Comparison of ENCODE assay signal across 19 cellular contexts in the genomic region with DNA sequence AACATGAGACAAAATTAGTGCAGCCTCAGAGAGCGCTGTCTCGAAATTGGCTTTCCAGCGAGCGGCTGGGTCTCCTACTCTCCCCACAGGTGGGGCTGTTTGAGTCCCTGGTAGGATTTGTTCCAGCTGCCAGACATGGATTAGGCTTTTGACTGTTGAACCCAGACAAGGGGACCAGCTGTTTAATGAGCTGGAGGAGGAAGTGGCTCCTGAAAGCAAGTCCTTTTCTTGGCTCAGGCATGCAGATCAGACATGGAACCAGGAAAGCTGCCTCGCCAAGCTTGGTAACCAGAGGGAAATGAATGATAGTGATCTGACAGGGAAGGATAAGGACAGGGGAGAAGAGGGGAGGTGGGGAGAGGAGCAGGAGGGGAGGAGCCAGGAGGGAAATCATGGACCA.
DNase-seq lines count a peak whose midpoint lies in the region; ATAC-seq and TF ChIP-seq lines count a peak whose summit lies in the region.
"Had no signal": no experiment of that assay in that cellular context is flagged by ENCODE, and none has a peak within 500 bp of the region (broad histone marks: within the 10 kb centered on the region; RNA-seq: fewer than 3 reads in every experiment).

No MANE protein-coding gene starts in this region.

- H3K4me2 ChIP-seq in IMR-90 (ENCODE audit: low read depth, low read length), result no peak overlapping the region

- H4K20me1 ChIP-seq in IMR-90 (ENCODE audit: insufficient read depth, low read length), result no peaks in the 10 kb centered on the region

- H2AK5ac ChIP-seq in IMR-90 (ENCODE audit: low read depth, low read length), result no peak overlapping the region

- no peaks in the 10 kb centered on the region for H3K9me1 ChIP-seq in IMR-90 (ENCODE audit: insufficient read depth, low read length)

- in situ Hi-C loops in IMR-90 (cut with MboI; ENCODE audit: low sequenced_read_pairs), result no loop called here

- H2BK120ac ChIP-seq in IMR-90 (ENCODE audit: low read depth, low read length), result no peak overlapping the region

- H2AFZ ChIP-seq in IMR-90 (replicated peaks; ENCODE audit: low read length, poor library complexity), result peak overlapping the region; percentile 8
- H2AFZ ChIP-seq: parathyroid adenoma had no signal

- no peak overlapping the region for H4K5ac ChIP-seq in IMR-90 (ENCODE audit: low read depth, low read length)

- no peak overlapping the region for H3K4me3 Mint-ChIP-seq in nephron
- H3K4me3 Mint-ChIP-seq: activated CD8-positive, alpha-beta memory T cell treated with anti-CD3 and anti-CD28 coated beads, Interleukin-2, amount 10 ng/mL, durations not matched to agents 7 days and 5 days; activated naive CD8-positive, alpha-beta T cell; CD8-positive, alpha-beta memory T cell; naive thymus-derived CD8-positive, alpha-beta T cell; stimulated activated memory B cell treated with anti-CD40 and anti-IgM and Interleukin-4, amounts not matched to agents 10 μg/mL and 1 μg/mL and 100 μg/mL, for 72 hours had no signal

- no TSS peak for BruUV-seq in IMR-90 (replicated peaks; lab: Mats Ljungman, UMichigan)

- H3K23ac ChIP-seq in IMR-90 (ENCODE audit: low read depth, low read length), result no peak overlapping the region

- H4K8ac ChIP-seq in IMR-90 (ENCODE audit: low read depth in 2 of 2, low read length in 2 of 2), result no peak overlapping the region

- CTCF ChIA-PET in IMR-90 (lab: Yijun Ruan, JAX), result interaction anchor here (0.6 kb wide), 1 partner anchor 144 kb away, joined by 3 read pairs; no protein-coding TSS in a partner anchor
- CTCF ChIA-PET in RWPE1 (lab: Yijun Ruan, JAX), result no interaction called here

- no peaks in the 10 kb centered on the region for H3K4me1 ChIP-seq in IMR-90 (ENCODE audit: control insufficient read depth, insufficient read depth, low read length)
- peaks cover 0 to 3% of the 10 kb centered on the region in 2 donors for H3K4me1 ChIP-seq in thyroid gland
- H3K4me1 ChIP-seq: parathyroid adenoma had no signal

- no peak overlapping the region for H3K9ac ChIP-seq in IMR-90 (ENCODE audit: low read depth, low read length)
- H3K9ac ChIP-seq: parathyroid adenoma had no signal

- H3K9me3 ChIP-seq in IMR-90 (ENCODE audit: control insufficient read depth, insufficient read depth, low read length) (no peaks in the 10 kb centered on the region), thyroid gland (no peaks in the 10 kb centered on the region)
- H3K9me3 ChIP-seq: thoracic aorta had no signal

- no peak overlapping the region for H2BK5ac ChIP-seq in IMR-90 (ENCODE audit: low read depth, low read length, poor library complexity, severe bottlenecking)

- peak overlapping the region in 2 of 3 experiments; percentile 4 to 64 for H3K27ac Mint-ChIP-seq in nephron
- H3K27ac Mint-ChIP-seq: activated CD8-positive, alpha-beta memory T cell treated with anti-CD3 and anti-CD28 coated beads, Interleukin-2, amount 10 ng/mL, durations not matched to agents 7 days and 5 days; activated naive CD8-positive, alpha-beta T cell; CD8-positive, alpha-beta memory T cell; stimulated activated memory B cell treated with anti-CD40 and anti-IgM and Interleukin-4, amounts not matched to agents 10 μg/mL and 1 μg/mL and 100 μg/mL, for 72 hours had no signal

- no peak overlapping the region for H3K18ac ChIP-seq in IMR-90 (ENCODE audit: low read depth, low read length)

- H3K36me3 ChIP-seq in IMR-90 (ENCODE audit: control insufficient read depth, insufficient read depth, low read length) (no peaks in the 10 kb centered on the region), thyroid gland (no peaks in the 10 kb centered on the region)
- H3K36me3 ChIP-seq: thoracic aorta had no signal

- H3K4ac ChIP-seq in IMR-90 (ENCODE audit: low read depth, low read length), result no peak overlapping the region

- H2AK9ac ChIP-seq in IMR-90 (replicated peaks; ENCODE audit: low read depth, low read length, poor library complexity), result no peak overlapping the region

- no peaks in the 10 kb centered on the region for H3K79me1 ChIP-seq in IMR-90 (ENCODE audit: low read depth in 1 of 2, low read length in 2 of 2)

- H3K27me3 Mint-ChIP-seq in nephron (ENCODE audit: low read depth), result peaks cover 52% of the 10 kb centered on the region

- no peak overlapping the region for H3K14ac ChIP-seq in IMR-90 (replicated peaks; ENCODE audit: low read depth, low read length)

- WGBS in IMR-90 (ENCODE audit: extremely low coverage in 2 of 2, insufficient read length in 1 of 2), 2 experiments, result no CpG with 5 or more reads among the region's 5 CpGs
- WGBS in thyroid gland, 2 donors, result 57 to 67% methylated on average over 5 of the region's 5 CpGs

- TF ChIP-seq RAD21 in IMR-90 (IDR thresholded peaks at IDR 0.05; ENCODE audit: low read length), result no peak

- POLR2A ChIA-PET in IMR-90 (lab: Charles Lee; ENCODE audit: unreplicated experiment), result no interaction called here
- POLR2A ChIA-PET in RWPE1 (lab: Yijun Ruan, JAX; ENCODE audit: low non-redundant PET), result no interaction called here

- intact Hi-C loops in IMR-90 (cut with micrococcal nuclease) (no loop called here), thyroid gland (cut with DNase I) (loop anchor here (10.0 kb wide), 1 partner anchor 292 kb away; no protein-coding TSS in a partner anchor)

- H3K27ac ChIP-seq in IMR-90 (ENCODE audit: insufficient read depth, low read length) (no peak overlapping the region), RWPE1 (peak overlapping the region; percentile 69), thyroid gland (no peak overlapping the region)
- H3K27ac ChIP-seq: parathyroid adenoma, thoracic aorta had no signal

- DNase-seq in D341Med (ENCODE audit: low spot score), result peak; percentile 66
- DNase-seq in IMR-90, result no peak
- no peak for DNase-seq in RWPE1 (ENCODE audit: low spot score)
- DNase-seq in NCI-H187 treated with DMSO at 0.1 percent for 48 hours (lab: John Stamatoyannopoulos, UW), result no peak
- DNase-seq in thyroid gland, result no peak
- DNase-seq: activated CD4-positive, alpha-beta T cell treated with anti-CD3 and anti-CD28 coated beads for 4 hours; activated CD8-positive, alpha-beta memory T cell treated with anti-CD3 and anti-CD28 coated beads, Interleukin-2, amount 10 ng/mL, durations not matched to agents 7 days and 5 days; CD8-positive, alpha-beta memory T cell; erythroblast; mammary epithelial cell; naive thymus-derived CD8-positive, alpha-beta T cell had no signal

- no peak for TF ChIP-seq CTCF in IMR-90 (conservative IDR thresholded peaks at IDR 0.05; ENCODE audit: low read depth, low read length)
- TF ChIP-seq CTCF in RWPE1 (conservative IDR thresholded peaks at IDR 0.05; ENCODE audit: low read depth), result no peak
- TF ChIP-seq CTCF in nephron (IDR thresholded peaks at IDR 0.05; ENCODE audit: unreplicated experiment in 3 of 3), result no peak
- TF ChIP-seq CTCF in thyroid gland (IDR thresholded peaks at IDR 0.05), result no peak

- H3K36me3 Mint-ChIP-seq in nephron (ENCODE audit: low read depth), result no peaks in the 10 kb centered on the region
- H3K36me3 Mint-ChIP-seq: activated CD8-positive, alpha-beta memory T cell treated with anti-CD3 and anti-CD28 coated beads, Interleukin-2, amount 10 ng/mL, durations not matched to agents 7 days and 5 days; activated naive CD8-positive, alpha-beta T cell; CD8-positive, alpha-beta memory T cell; naive thymus-derived CD8-positive, alpha-beta T cell; stimulated activated memory B cell treated with anti-CD40 and anti-IgM and Interleukin-4, amounts not matched to agents 10 μg/mL and 1 μg/mL and 100 μg/mL, for 72 hours had no signal

- TF ChIP-seq POLR2A in IMR-90 (IDR thresholded peaks at IDR 0.05; ENCODE audit: low read depth, low read length), result no peak
- no peak for TF ChIP-seq POLR2A in thyroid gland (IDR thresholded peaks at IDR 0.05)

- H3K27me3 ChIP-seq in IMR-90 (ENCODE audit: control insufficient read depth, insufficient read depth, low read length), result peaks cover 45% of the 10 kb centered on the region
- H3K27me3 ChIP-seq in thyroid gland, result no peaks in the 10 kb centered on the region

- no peak overlapping the region for H2BK15ac ChIP-seq in IMR-90 (ENCODE audit: low read depth, low read length)

- H3K56ac ChIP-seq in IMR-90 (ENCODE audit: extremely low read depth, insufficient read depth, low read length), result no peak overlapping the region

- H3K9me3 Mint-ChIP-seq in nephron, result no peaks in the 10 kb centered on the region
- H3K9me3 Mint-ChIP-seq: stimulated activated memory B cell treated with anti-CD40 and anti-IgM and Interleukin-4, amounts not matched to agents 10 μg/mL and 1 μg/mL and 100 μg/mL, for 72 hours had no signal

- peaks cover 72% of the 10 kb centered on the region for H3K4me1 Mint-ChIP-seq in nephron
- H3K4me1 Mint-ChIP-seq: activated CD8-positive, alpha-beta memory T cell treated with anti-CD3 and anti-CD28 coated beads, Interleukin-2, amount 10 ng/mL, durations not matched to agents 7 days and 5 days; CD8-positive, alpha-beta memory T cell had no signal

- ATAC-seq in IMR-90 (ENCODE audit: low read depth), result no peak
- no peak for ATAC-seq in GM18873 (IDR thresholded peaks at IDR 0.05; ENCODE audit: low FRiP score, unreplicated experiment)
- ATAC-seq: activated CD8-positive, alpha-beta memory T cell treated with anti-CD3 and anti-CD28 coated beads, Interleukin-2, amount 10 ng/mL, durations not matched to agents 7 days and 5 days; HepG2; naive thymus-derived CD8-positive, alpha-beta T cell; sciatic nerve; stimulated activated memory B cell treated with anti-CD40 and anti-IgM and Interleukin-4, amounts not matched to agents 10 μg/mL and 1 μg/mL and 100 μg/mL, for 72 hours had no signal

- no peak overlapping the region for H4K91ac ChIP-seq in IMR-90 (ENCODE audit: insufficient read depth, low read depth, low read length)

- dilution Hi-C loops in IMR-90 (cut with HindIII; ENCODE audit: low sequenced_read_pairs, unreplicated experiment), result no loop called here

- H2BK20ac ChIP-seq in IMR-90 (ENCODE audit: low read depth, low read length), result no peak overlapping the region

- H3K4me3 ChIP-seq in IMR-90 (ENCODE audit: insufficient read depth, low read depth, low read length) (no peak overlapping the region), thyroid gland (replicated peaks in 1 of 3) (no peak overlapping the region)
- H3K4me3 ChIP-seq: thoracic aorta had no signal

TF ChIP-seq in IMR-90, 13 proteins besides CTCF, POLR2A, EP300 and RAD21 (continues in another document):
- TF ChIP-seq CHD1 (IDR thresholded peaks at IDR 0.05; ENCODE audit: low read depth, low read length) (no peak), BHLHE40 (IDR thresholded peaks at IDR 0.05; ENCODE audit: low read depth, low read length) (no peak), MAZ (IDR thresholded peaks at IDR 0.05; ENCODE audit: borderline replicate concordance, low read depth, low read length) (no peak), CEBPB (IDR thresholded peaks at IDR 0.05; ENCODE audit: low read depth, low read length) (no peak)
- TF ChIP-seq, protein P1, sequence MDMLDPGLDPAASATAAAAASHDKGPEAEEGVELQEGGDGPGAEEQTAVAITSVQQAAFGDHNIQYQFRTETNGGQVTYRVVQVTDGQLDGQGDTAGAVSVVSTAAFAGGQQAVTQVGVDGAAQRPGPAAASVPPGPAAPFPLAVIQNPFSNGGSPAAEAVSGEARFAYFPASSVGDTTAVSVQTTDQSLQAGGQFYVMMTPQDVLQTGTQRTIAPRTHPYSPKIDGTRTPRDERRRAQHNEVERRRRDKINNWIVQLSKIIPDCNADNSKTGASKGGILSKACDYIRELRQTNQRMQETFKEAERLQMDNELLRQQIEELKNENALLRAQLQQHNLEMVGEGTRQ (IDR thresholded peaks at IDR 0.05; ENCODE audit: low read depth, low read length), result no peak
